ENCODE assay signal across 37 cellular contexts in genomic region chr1:5554784-5555183, GRCh38.
"Had no signal": no experiment of that assay in that cellular context is flagged by ENCODE, and none has a peak within 500 bp of the region (broad histone marks: within the 10 kb centered on the region; RNA-seq: fewer than 3 reads in every experiment).

No MANE protein-coding gene starts in this region.

- H3K27ac ChIP-seq: adrenal gland, ascending aorta, body of pancreas, brain microvascular endothelial cell, breast epithelium, cardiac muscle cell had no signal

- H3K9me3 Mint-ChIP-seq: activated T-helper 1 cell treated with anti-CD3 and anti-CD28 coated beads, Interleukin-12 subunit alpha, Interleukin-12 subunit beta, Interleukin-2, Interleukin-4 antibody, amounts not matched to agents 30 ng/mL and 10 ng/mL and 1 ng/mL, durations not matched to agents 14 hours and 24 hours and 36 hours had no signal

- H3K36me3 ChIP-seq: adrenal gland, ascending aorta, brain microvascular endothelial cell, breast epithelium, cardiac muscle cell had no signal

- H3K27me3 ChIP-seq: ascending aorta, body of pancreas, brain microvascular endothelial cell, breast epithelium, cardiac muscle cell had no signal

- H3K27ac Mint-ChIP-seq: activated naive CD4-positive, alpha-beta T cell treated with anti-CD3 and anti-CD28 coated beads for 36 hours; activated naive CD4-positive, alpha-beta T cell treated with anti-CD3 and anti-CD28 coated beads, Interleukin-2, amount 10 ng/mL, durations not matched to agents 7 days and 5 days; activated naive CD4-positive, alpha-beta T cell treated with anti-CD3 and anti-CD28 coated beads, Interleukin-2, amount 50 U/mL, for 24 hours; activated naive CD8-positive, alpha-beta T cell; activated naive CD8-positive, alpha-beta T cell treated with anti-CD3 and anti-CD28 coated beads for 36 hours; activated naive CD8-positive, alpha-beta T cell treated with anti-CD3 and anti-CD28 coated beads, Interleukin-2, amount 10 ng/mL, durations not matched to agents 7 days and 5 days; activated naive CD8-positive, alpha-beta T cell treated with anti-CD3 and anti-CD28 coated beads, Interleukin-2, amount 50 U/mL, for 24 hours; activated T-cell treated with anti-CD3 and anti-CD28 coated beads, Interleukin-2, amount 50 U/mL, for 24 hours; activated T-cell treated with anti-CD3 and anti-CD28 coated beads, Interleukin-2, amount 50 U/mL, for 72 hours; activated T-helper 1 cell treated with anti-CD3 and anti-CD28 coated beads, Interleukin-12 subunit alpha, Interleukin-12 subunit beta, Interleukin-2, Interleukin-4 antibody, amounts not matched to agents 30 ng/mL and 10 ng/mL and 1 ng/mL, durations not matched to agents 14 hours and 24 hours and 36 hours; activated T-helper 17 cell treated with anti-CD3 and anti-CD28 coated beads, Interleukin-2, amount 50 U/mL, for 72 hours; activated T-helper 2 cell treated with anti-CD3 and anti-CD28 coated beads, Interferon-gamma antibody, Interleukin-2, Interleukin-4, amounts not matched to agents 10 μg/mL and 5 μg/mL and 100 μg/mL, durations not matched to agents 14 hours and 24 hours and 36 hours; brain had no signal

- H3K36me3 Mint-ChIP-seq: activated naive CD4-positive, alpha-beta T cell treated with anti-CD3 and anti-CD28 coated beads, Interleukin-2, amount 10 ng/mL, durations not matched to agents 7 days and 5 days; activated naive CD8-positive, alpha-beta T cell treated with anti-CD3 and anti-CD28 coated beads for 36 hours; activated naive CD8-positive, alpha-beta T cell treated with anti-CD3 and anti-CD28 coated beads, Interleukin-2, amount 10 ng/mL, durations not matched to agents 7 days and 5 days; brain had no signal

- DNase-seq: activated effector memory CD4-positive, alpha-beta T cell treated with anti-CD3 and anti-CD28 coated beads, Interleukin-2, amount 50 U/mL, for 16 hours; activated effector memory CD4-positive, alpha-beta T cell treated with Interleukin-2 at 50 U/mL for 16 hours; activated gamma-delta T cell; activated gamma-delta T cell treated with Interleukin-2 at 50 U/mL for 16 hours; activated naive CD4-positive, alpha-beta T cell; activated naive CD4-positive, alpha-beta T cell treated with anti-CD3 and anti-CD28 coated beads for 36 hours; activated naive CD4-positive, alpha-beta T cell treated with anti-CD3 and anti-CD28 coated beads, Interleukin-2, amount 10 ng/mL, durations not matched to agents 7 days and 5 days; activated naive CD4-positive, alpha-beta T cell treated with anti-CD3 and anti-CD28 coated beads, Interleukin-2, amount 50 U/mL, for 16 hours; activated naive CD4-positive, alpha-beta T cell treated with Interleukin-2 at 50 U/mL for 16 hours; activated naive CD8-positive, alpha-beta T cell treated with anti-CD3 and anti-CD28 coated beads for 36 hours; activated naive CD8-positive, alpha-beta T cell treated with anti-CD3 and anti-CD28 coated beads, Interleukin-2, amount 10 ng/mL, durations not matched to agents 7 days and 5 days; activated naive CD8-positive, alpha-beta T cell treated with anti-CD3 and anti-CD28 coated beads, Interleukin-2, amount 50 U/mL, for 24 hours; activated T-cell treated with anti-CD3 and anti-CD28 coated beads, Interleukin-2, amount 50 U/mL, for 1 hour; activated T-cell treated with anti-CD3 and anti-CD28 coated beads, Interleukin-2, amount 50 U/mL, for 24 hours; activated T-cell treated with anti-CD3 and anti-CD28 coated beads, Interleukin-2, amount 50 U/mL, for 4 hours; activated T-cell treated with anti-CD3 and anti-CD28 coated beads, Interleukin-2, amount 50 U/mL, for 48 hours; activated T-cell treated with anti-CD3 and anti-CD28 coated beads, Interleukin-2, amount 50 U/mL, for 72 hours; adrenal gland; amniotic stem cell; amygdala; anterior cingulate cortex; aorta; body of pancreas; brain microvascular endothelial cell; caudate nucleus; central memory CD4-positive, alpha-beta T cell; cerebellar nuclear complex had no signal

- H3K4me3 ChIP-seq: adrenal gland, ascending aorta, body of pancreas, breast epithelium, cardiac muscle cell had no signal

- H3K4me3 Mint-ChIP-seq: activated naive CD4-positive, alpha-beta T cell treated with anti-CD3 and anti-CD28 coated beads for 36 hours; activated naive CD4-positive, alpha-beta T cell treated with anti-CD3 and anti-CD28 coated beads, Interleukin-2, amount 10 ng/mL, durations not matched to agents 7 days and 5 days; activated naive CD4-positive, alpha-beta T cell treated with anti-CD3 and anti-CD28 coated beads, Interleukin-2, amount 50 U/mL, for 24 hours; activated naive CD8-positive, alpha-beta T cell; activated naive CD8-positive, alpha-beta T cell treated with anti-CD3 and anti-CD28 coated beads for 36 hours; activated naive CD8-positive, alpha-beta T cell treated with anti-CD3 and anti-CD28 coated beads, Interleukin-2, amount 10 ng/mL, durations not matched to agents 7 days and 5 days; activated naive CD8-positive, alpha-beta T cell treated with anti-CD3 and anti-CD28 coated beads, Interleukin-2, amount 50 U/mL, for 24 hours; activated T-cell treated with anti-CD3 and anti-CD28 coated beads, Interleukin-2, amount 50 U/mL, for 24 hours; activated T-cell treated with anti-CD3 and anti-CD28 coated beads, Interleukin-2, amount 50 U/mL, for 4 hours; activated T-cell treated with anti-CD3 and anti-CD28 coated beads, Interleukin-2, amount 50 U/mL, for 72 hours; activated T-helper 1 cell treated with anti-CD3 and anti-CD28 coated beads, Interleukin-12 subunit alpha, Interleukin-12 subunit beta, Interleukin-2, Interleukin-4 antibody, amounts not matched to agents 30 ng/mL and 10 ng/mL and 1 ng/mL, durations not matched to agents 14 hours and 24 hours and 36 hours; activated T-helper 17 cell treated with anti-CD3 and anti-CD28 coated beads, Interleukin-2, amount 50 U/mL, for 72 hours; brain; central memory CD8-positive, alpha-beta T cell had no signal

- H3K4me1 Mint-ChIP-seq: activated naive CD4-positive, alpha-beta T cell treated with anti-CD3 and anti-CD28 coated beads, Interleukin-2, amount 10 ng/mL, durations not matched to agents 7 days and 5 days; activated naive CD4-positive, alpha-beta T cell treated with anti-CD3 and anti-CD28 coated beads, Interleukin-2, amount 50 U/mL, for 24 hours; activated naive CD8-positive, alpha-beta T cell treated with anti-CD3 and anti-CD28 coated beads, Interleukin-2, amount 10 ng/mL, durations not matched to agents 7 days and 5 days; activated naive CD8-positive, alpha-beta T cell treated with anti-CD3 and anti-CD28 coated beads, Interleukin-2, amount 50 U/mL, for 24 hours; activated T-helper 17 cell treated with anti-CD3 and anti-CD28 coated beads, Interleukin-2, amount 50 U/mL, for 72 hours; brain; central memory CD8-positive, alpha-beta T cell had no signal

- H3K9me3 ChIP-seq: ascending aorta had no signal

- H3K4me1 ChIP-seq: adrenal gland, ascending aorta, body of pancreas, breast epithelium had no signal

- H3K27me3 Mint-ChIP-seq: activated naive CD4-positive, alpha-beta T cell treated with anti-CD3 and anti-CD28 coated beads, Interleukin-2, amount 10 ng/mL, durations not matched to agents 7 days and 5 days had no signal
